Comparison of ENCODE assay signal across 18 cellular contexts in the genomic region with DNA sequence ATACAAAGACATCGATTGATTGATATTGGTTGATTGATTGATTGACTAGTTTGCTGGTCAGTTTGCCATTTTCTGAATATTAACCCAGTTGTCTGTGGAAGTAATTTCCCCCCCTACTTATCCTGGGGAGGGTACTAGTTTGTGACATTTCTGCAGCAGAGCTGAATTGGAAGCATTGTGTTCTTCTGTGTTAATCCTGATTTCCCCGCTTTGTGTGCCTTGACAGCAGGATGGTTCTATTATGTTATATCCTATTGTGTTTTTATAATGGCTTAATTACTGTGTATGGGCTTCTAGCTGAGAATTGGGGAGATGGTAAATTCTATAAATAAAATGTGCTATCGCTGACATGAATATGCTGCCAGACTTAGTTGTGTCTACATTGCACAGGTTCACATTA.
DNase-seq lines count a peak whose midpoint lies in the region; ATAC-seq and TF ChIP-seq lines count a peak whose summit lies in the region.
"Had no signal": no experiment of that assay in that cellular context is flagged by ENCODE, and none has a peak within 500 bp of the region (broad histone marks: within the 10 kb centered on the region; RNA-seq: fewer than 3 reads in every experiment).

No MANE protein-coding gene starts in this region.

- H3K9ac ChIP-seq in neural progenitor cell, result no peak overlapping the region
- H3K9ac ChIP-seq: BLaER1 had no signal

- no peaks in the 10 kb centered on the region for H3K79me2 ChIP-seq in neural progenitor cell (ENCODE audit: low read depth)

- H3F3A ChIP-seq in neural progenitor cell (ENCODE audit: low read depth), result no peaks in the 10 kb centered on the region

- no peak for ATAC-seq in HG02981 (IDR thresholded peaks at IDR 0.05; ENCODE audit: unreplicated experiment)
- ATAC-seq: CD8-positive, alpha-beta T cell had no signal

- no peak for TF ChIP-seq CTCF in neural progenitor cell (IDR thresholded peaks at IDR 0.05)

- no peaks in the 10 kb centered on the region for H3K36me3 Mint-ChIP-seq in neural progenitor cell
- H3K36me3 Mint-ChIP-seq: CD4-positive, CD25-positive, alpha-beta regulatory T cell; CD8-positive, alpha-beta T cell had no signal

- no peak overlapping the region for H3K4me3 ChIP-seq in neural progenitor cell
- H3K4me3 ChIP-seq: BLaER1 had no signal

- peaks cover 10% of the 10 kb centered on the region for H3K4me1 Mint-ChIP-seq in neural progenitor cell
- H3K4me1 Mint-ChIP-seq: B cell had no signal

- no peak overlapping the region for H3K27ac Mint-ChIP-seq in neural progenitor cell
- H3K27ac Mint-ChIP-seq: B cell; CD8-positive, alpha-beta T cell had no signal

- peak; percentile 34 for DNase-seq in NCI-H748 (lab: John Stamatoyannopoulos, UW; ENCODE audit: unreplicated experiment)
- DNase-seq in NCI-H748 treated with DMSO at 0.1 percent for 48 hours (lab: John Stamatoyannopoulos, UW), result no peak
- peak; percentile 68 for DNase-seq in neural progenitor cell (ENCODE audit: low spot score)
- DNase-seq in retina, result peak; percentile 45
- no peak for DNase-seq in activated effector memory CD4-positive, alpha-beta T cell treated with Interleukin-2 at 50 U/mL for 16 hours
- DNase-seq: CD4-positive, CD25-positive, alpha-beta regulatory T cell; CD8-positive, alpha-beta T cell; DMS 273 treated with DMSO at 0.1 percent for 48 hours; DMS79; EL; GDM1; GOT3; HCEC 1CT had no signal

- peak overlapping the region; percentile 40 for H3K4me2 ChIP-seq in neural progenitor cell
- H3K4me2 ChIP-seq: BLaER1 had no signal

- H3K9me3 Mint-ChIP-seq in neural progenitor cell, result peaks cover 4% of the 10 kb centered on the region
- H3K9me3 Mint-ChIP-seq: CD8-positive, alpha-beta T cell had no signal

- no peaks in the 10 kb centered on the region for H3K27me3 ChIP-seq in neural progenitor cell
- H3K27me3 ChIP-seq: BLaER1 had no signal

- no peak overlapping the region for H2AFZ ChIP-seq in neural progenitor cell (replicated peaks)

- no peaks in the 10 kb centered on the region for H3K36me3 ChIP-seq in neural progenitor cell
- H3K36me3 ChIP-seq: BLaER1 had no signal

- no peak overlapping the region for H3K27ac ChIP-seq in neural progenitor cell
- H3K27ac ChIP-seq: 22Rv1, BLaER1, C4-2B had no signal

- no peaks in the 10 kb centered on the region for H3K9me3 ChIP-seq in neural progenitor cell (ENCODE audit: low read depth)
- H3K9me3 ChIP-seq: BLaER1 had no signal

- H3K4me1 ChIP-seq in neural progenitor cell, result peaks cover 26% of the 10 kb centered on the region

- H3K4me3 Mint-ChIP-seq in neural progenitor cell, result no peak overlapping the region
- H3K4me3 Mint-ChIP-seq: B cell; CD4-positive, CD25-positive, alpha-beta regulatory T cell; CD8-positive, alpha-beta T cell had no signal

- peaks cover 10% of the 10 kb centered on the region for H3K27me3 Mint-ChIP-seq in neural progenitor cell (ENCODE audit: insufficient read depth, low read depth)
- H3K27me3 Mint-ChIP-seq: B cell; CD4-positive, CD25-positive, alpha-beta regulatory T cell had no signal

- no peaks in the 10 kb centered on the region for H4K20me1 ChIP-seq in neural progenitor cell (ENCODE audit: low read depth)
- H4K20me1 ChIP-seq: BLaER1 had no signal

Comparison
In these comparisons a context has a peak if more than half of its experiments do, and no peak if none do; other contexts are left out.
1. DNase-seq: peak in NCI-H748 (single experiment), neural progenitor cell (single experiment) and retina (single experiment); none in NCI-H748 treated with DMSO at 0.1 percent for 48 hours (single experiment) and activated effector memory CD4-positive, alpha-beta T cell treated with Interleukin-2 at 50 U/mL for 16 hours (single experiment).